ENCODE assay signal across 16 cellular contexts in genomic region chrX:23826653-23827052, GRCh38. TPM values are rescaled to one million over a fixed set of nuclear protein-coding genes. Genes with fewer than 3 reads are reported as not detected.
DNase-seq lines count a peak whose midpoint lies in the region; ATAC-seq and TF ChIP-seq lines count a peak whose summit lies in the region.
"Had no signal": no experiment of that assay in that cellular context is flagged by ENCODE, and none has a peak within 500 bp of the region (broad histone marks: within the 10 kb centered on the region; RNA-seq: fewer than 3 reads in every experiment).

No MANE protein-coding gene starts in this region.

- H3K9me3 ChIP-seq in HEK293 (ENCODE audit: control insufficient read depth, insufficient read depth, low read depth, low read length), result no peaks in the 10 kb centered on the region
- H3K9me3 ChIP-seq in OCI-LY3 (ENCODE audit: insufficient read depth, low read length), result no peaks in the 10 kb centered on the region
- no peaks in the 10 kb centered on the region for H3K9me3 ChIP-seq in trophoblast cell (ENCODE audit: insufficient read depth, low read depth, low read length)
- H3K9me3 ChIP-seq: A549, BE2C, Caco-2, HAP-1 had no signal

- no peak overlapping the region for H3K27ac ChIP-seq in HEK293 (ENCODE audit: extremely low read depth, low read depth, low read length)
- no peak overlapping the region for H3K27ac ChIP-seq in OCI-LY3 (ENCODE audit: low read length)
- H3K27ac ChIP-seq in trophoblast cell (ENCODE audit: low read depth, low read length), result no peak overlapping the region
- H3K27ac ChIP-seq: C4-2B had no signal

- no peak overlapping the region for H3K23ac ChIP-seq in trophoblast cell (ENCODE audit: low read length)

- DNase-seq in CD1c-positive myeloid dendritic cell (ENCODE audit: extremely low spot score) (peak; percentile 37), trophoblast cell (peak; percentile 2 to 40), pons (ENCODE audit: low spot score) (no peak), RKO (ENCODE audit: low spot score) (no peak)
- DNase-seq: BE2C; Caco-2; CD8-positive, alpha-beta memory T cell; DND-41; GDM1; HFFc6 had no signal

- H3K4ac ChIP-seq in trophoblast cell (ENCODE audit: low read depth, low read length), result no peak overlapping the region

- H3K79me1 ChIP-seq in trophoblast cell (ENCODE audit: low read length), result no peaks in the 10 kb centered on the region

- H3K4me3 ChIP-seq in HEK293 (ENCODE audit: low read depth, low read length) (no peak overlapping the region), OCI-LY3 (ENCODE audit: low read length) (no peak overlapping the region), trophoblast cell (ENCODE audit: low read depth, low read length) (no peak overlapping the region)
- H3K4me3 ChIP-seq: A549, HAP-1 had no signal

- POLR2A ChIA-PET in HEK293 (lab: Yijun Ruan, JAX), result interaction anchor here (0.8 kb wide), 1 partner anchor 26 kb away, joined by 5 read pairs; no protein-coding TSS in a partner anchor

- H3K4me1 ChIP-seq in HEK293 (ENCODE audit: control insufficient read depth, insufficient read depth, low read length) (peaks cover 6% of the 10 kb centered on the region), OCI-LY3 (ENCODE audit: low read length) (peaks cover 12% of the 10 kb centered on the region), trophoblast cell (ENCODE audit: control insufficient read depth in 1 of 2, insufficient read depth in 2 of 2, low read length in 2 of 2) (no peaks in the 10 kb centered on the region)
- H3K4me1 ChIP-seq: BE2C had no signal

- H2AFZ ChIP-seq in OCI-LY3 (ENCODE audit: low read depth, low read length) (no peak overlapping the region), trophoblast cell (ENCODE audit: insufficient read depth, low read length, poor library complexity) (no peak overlapping the region)

- TF ChIP-seq CTCF in HEK293 (tag by site-specific recombination; IDR thresholded peaks at IDR 0.05) (no peak), OCI-LY3 (IDR thresholded peaks at IDR 0.05; ENCODE audit: low read depth, low read length) (no peak)

- 0 out of 2 replicates have a peak overlapping the region, but pooled peaks have one; percentile 20 for H3K4me2 ChIP-seq in OCI-LY3 (ENCODE audit: low read length)
- H3K4me2 ChIP-seq in trophoblast cell (ENCODE audit: low read length), result no peak overlapping the region
- H3K4me2 ChIP-seq: A549 had no signal

- H4K12ac ChIP-seq in trophoblast cell (ENCODE audit: low read depth, low read length), result no peak overlapping the region

- H3K79me2 ChIP-seq in OCI-LY3 (ENCODE audit: low read length) (no peaks in the 10 kb centered on the region), trophoblast cell (ENCODE audit: control insufficient read depth, insufficient read depth, low read length, poor library complexity) (no peaks in the 10 kb centered on the region)

- H2BK120ac ChIP-seq in trophoblast cell (ENCODE audit: insufficient read depth, low read length, poor library complexity), result no peak overlapping the region

- H3K14ac ChIP-seq in trophoblast cell (ENCODE audit: low read length), result no peak overlapping the region

- H2BK12ac ChIP-seq in trophoblast cell (ENCODE audit: low read length), result no peak overlapping the region

- no peak overlapping the region for H2AK5ac ChIP-seq in trophoblast cell (ENCODE audit: low read length)

- H2BK5ac ChIP-seq in trophoblast cell (ENCODE audit: low read depth, low read length, poor library complexity), result no peak overlapping the region

- H3K9ac ChIP-seq in OCI-LY3 (ENCODE audit: low read length), result no peak overlapping the region
- no peak overlapping the region for H3K9ac ChIP-seq in trophoblast cell (ENCODE audit: low read length)

- CTCF ChIA-PET in HEK293 (lab: Yijun Ruan, JAX), result no interaction called here

- H4K91ac ChIP-seq in trophoblast cell (ENCODE audit: low read depth, low read length), result no peak overlapping the region

- H3K36me3 ChIP-seq in HEK293 (ENCODE audit: control insufficient read depth in 2 of 2, insufficient read depth in 1 of 2, low read length in 2 of 2) (no peaks in the 10 kb centered on the region), OCI-LY3 (replicated peaks; ENCODE audit: low read depth, low read length) (no peaks in the 10 kb centered on the region), trophoblast cell (ENCODE audit: control insufficient read depth in 1 of 2, insufficient read depth in 2 of 2, low read length in 2 of 2) (no peaks in the 10 kb centered on the region)
- H3K36me3 ChIP-seq: BE2C, HAP-1 had no signal

- no peak for ATAC-seq in GM19324 (IDR thresholded peaks at IDR 0.05; ENCODE audit: low FRiP score, unreplicated experiment)
- ATAC-seq: A549 had no signal

- H3K27me3 ChIP-seq in OCI-LY3 (ENCODE audit: low read depth, low read length) (no peaks in the 10 kb centered on the region), trophoblast cell (ENCODE audit: insufficient read depth, low read length) (no peaks in the 10 kb centered on the region)
- H3K27me3 ChIP-seq: BE2C had no signal

- no peaks in the 10 kb centered on the region for H4K20me1 ChIP-seq in OCI-LY3 (ENCODE audit: insufficient read depth, low read length)

- no peak overlapping the region for H4K8ac ChIP-seq in trophoblast cell (ENCODE audit: low read depth, low read length)

- no peak overlapping the region for H3K18ac ChIP-seq in trophoblast cell (ENCODE audit: low read length)

TF ChIP-seq in HEK293, 187 proteins besides CTCF, POLR2A, EP300 and RAD21:
- no peak for TF ChIP-seq ZNF398 (tag by site-specific recombination; IDR thresholded peaks at IDR 0.05)
- peak; percentile 47; the same call in 1 of the 2 replicates for TF ChIP-seq SCRT2 (tag by site-specific recombination; IDR thresholded peaks at IDR 0.05)
- TF ChIP-seq ZBTB44 (tag by site-specific recombination; IDR thresholded peaks at IDR 0.05), result no peak
- TF ChIP-seq OSR2 (tag by site-specific recombination; IDR thresholded peaks at IDR 0.05), result no peak
- TF ChIP-seq ZNF140 (tag by site-specific recombination; IDR thresholded peaks at IDR 0.05), result no peak
- no peak for TF ChIP-seq ZNF585B (tag by site-specific recombination; IDR thresholded peaks at IDR 0.05)
- TF ChIP-seq AEBP2 (tag by site-specific recombination; IDR thresholded peaks at IDR 0.05; ENCODE audit: borderline replicate concordance), result no peak
- TF ChIP-seq ZFP3 (tag by site-specific recombination; IDR thresholded peaks at IDR 0.05; ENCODE audit: low read depth), result no peak
- no peak for TF ChIP-seq BCL11A (tag by site-specific recombination; IDR thresholded peaks at IDR 0.05; ENCODE audit: low read depth)

RNA-seq across cellular contexts. Expression of gene SAT1, which starts 43.7 kb away (rescaled TPM):
- polyA plus RNA-seq in trophoblast cell (2013), result 142 and 148 TPM in 2 replicates

Comparison
In these comparisons a context has a peak if more than half of its experiments do, and no peak if none do; other contexts are left out.
1. DNase-seq: peak in CD1c-positive myeloid dendritic cell (single experiment) and trophoblast cell (2 of 2); none in pons (single experiment) and RKO (single experiment).